20 cellular contexts compared by ENCODE assay signal in the genomic region with DNA sequence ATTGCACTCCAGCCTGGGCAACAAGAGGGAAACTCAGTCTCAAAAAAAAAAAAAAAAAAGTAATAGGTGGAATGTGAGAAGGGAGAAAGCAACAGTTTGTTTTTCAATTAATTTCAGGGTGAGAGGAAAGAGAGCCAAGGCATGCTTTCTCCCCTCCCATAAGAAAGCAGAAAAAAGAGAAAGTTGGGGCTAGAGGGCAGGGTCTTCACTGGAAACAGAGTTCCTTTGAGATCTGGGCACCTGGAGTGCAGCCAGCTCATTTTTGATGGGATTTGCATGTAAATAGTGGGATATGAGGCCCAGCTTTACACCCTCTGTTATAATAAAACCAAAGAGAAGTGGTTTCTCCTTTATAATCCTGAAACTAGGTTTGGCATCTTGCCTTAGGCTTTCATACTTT. TPM values are rescaled to one million over a fixed set of nuclear protein-coding genes. Genes with fewer than 3 reads are reported as not detected.
DNase-seq lines count a peak whose midpoint lies in the region; ATAC-seq and TF ChIP-seq lines count a peak whose summit lies in the region.
"Had no signal": no experiment of that assay in that cellular context is flagged by ENCODE, and none has a peak within 500 bp of the region (broad histone marks: within the 10 kb centered on the region; RNA-seq: fewer than 3 reads in every experiment).

No MANE protein-coding gene starts in this region.

- H3K9me3 ChIP-seq in A673 (ENCODE audit: low read depth, low read length, poor library complexity, severe bottlenecking) (no peaks in the 10 kb centered on the region), HAP-1 (no peaks in the 10 kb centered on the region), neuron (ENCODE audit: low read length) (no peaks in the 10 kb centered on the region), heart right ventricle (no peaks in the 10 kb centered on the region)
- H3K9me3 ChIP-seq: BE2C had no signal

- ATAC-seq in heart right ventricle (no peak), HG03045 (IDR thresholded peaks at IDR 0.05; ENCODE audit: unreplicated experiment) (no peak)
- ATAC-seq: HCT116 had no signal

- H3K27me3 Mint-ChIP-seq in chondrocyte (ENCODE audit: low read depth), result no peaks in the 10 kb centered on the region

- intact Hi-C loops in A673 (cut with micrococcal nuclease; ENCODE audit: unreplicated experiment) (no loop called here), heart right ventricle (cut with DNase I) (no loop called here)

- BruUV-seq in A673 (replicated peaks; lab: Mats Ljungman, UMichigan), result no TSS peak

- no peak overlapping the region for H3K4me3 ChIP-seq in A673 (ENCODE audit: low read depth, low read length, poor library complexity, severe bottlenecking)
- H3K4me3 ChIP-seq in HAP-1, result no peak overlapping the region
- no peak overlapping the region for H3K4me3 ChIP-seq in neuron (ENCODE audit: low read length)
- H3K4me3 ChIP-seq in heart right ventricle, result no peak overlapping the region
- H3K4me3 ChIP-seq: GM23248 had no signal

- DNase-seq in A673 (ENCODE audit: low spot score), result peak; percentile 70
- DNase-seq in HAP-1 (ENCODE audit: low spot score in 2 of 2), result peak; percentile 90 to 92
- peak; percentile 79 for DNase-seq in astrocyte of the hippocampus (ENCODE audit: low read depth, low spot score)
- no peak for DNase-seq in heart right ventricle
- no peak for DNase-seq in chondrocyte (ENCODE audit: low spot score)
- DNase-seq: BE2C, EL, IMR-90, NCI-H1417, NCI-H1694 treated with DMSO at 0.1 percent for 48 hours, NCI-H2081 treated with DMSO at 0.1 percent for 48 hours, NCI-H446 treated with DMSO at 0.1 percent for 48 hours, NCI-H526 treated with DMSO at 0.1 percent for 48 hours, Right ventricle myocardium superior, SW 1271 had no signal

- H3K27ac ChIP-seq in A673 (ENCODE audit: low read depth, low read length, poor library complexity, severe bottlenecking), result peak overlapping the region; percentile 8
- H3K27ac ChIP-seq in heart right ventricle, result no peak overlapping the region
- H3K27ac ChIP-seq: GM23248, KMS-11 had no signal

- H2AFZ ChIP-seq in neuron (ENCODE audit: low read depth, low read length), result peak overlapping the region; percentile 46
- H2AFZ ChIP-seq: GM23248 had no signal

- no peak overlapping the region for H3K27ac Mint-ChIP-seq in chondrocyte (ENCODE audit: unreplicated experiment)

- TF ChIP-seq CTCF in A673 (conservative IDR thresholded peaks at IDR 0.05; ENCODE audit: low read depth, low read length) (no peak), heart right ventricle (IDR thresholded peaks at IDR 0.05) (no peak), chondrocyte (IDR thresholded peaks at IDR 0.05) (no peak)

- in situ Hi-C loops in HAP-1 (cut with MboI; ENCODE audit: low sequenced_read_pairs), result no loop called here

- H3K4me1 ChIP-seq in A673 (ENCODE audit: insufficient read depth, low read length, poor library complexity, severe bottlenecking) (peaks cover 12% of the 10 kb centered on the region), HAP-1 (peaks cover 12% of the 10 kb centered on the region), neuron (ENCODE audit: insufficient read depth, low read length) (peaks cover 11% of the 10 kb centered on the region), heart right ventricle (no peaks in the 10 kb centered on the region)
- H3K4me1 ChIP-seq: BE2C had no signal

- POLR2A ChIA-PET in A673 (lab: Charles Lee; ENCODE audit: low non-redundant PET), result no interaction called here

- peaks cover 8% of the 10 kb centered on the region for H3K4me1 Mint-ChIP-seq in chondrocyte (ENCODE audit: low read depth)

- no peaks in the 10 kb centered on the region for H3K9me3 Mint-ChIP-seq in chondrocyte (ENCODE audit: low read depth)

- CTCF ChIA-PET in A673 (lab: Charles Lee), result interaction anchor here (0.7 kb wide), 1 partner anchor 14 kb away, joined by 6 read pairs; no protein-coding TSS in a partner anchor

- no peaks in the 10 kb centered on the region for H3K36me3 Mint-ChIP-seq in chondrocyte (ENCODE audit: low read depth)

- H3K36me3 ChIP-seq in A673 (ENCODE audit: insufficient read depth, low read length, poor library complexity, severe bottlenecking) (no peaks in the 10 kb centered on the region), HAP-1 (replicated peaks) (no peaks in the 10 kb centered on the region), neuron (ENCODE audit: insufficient read depth, low read length) (no peaks in the 10 kb centered on the region), heart right ventricle (no peaks in the 10 kb centered on the region)
- H3K36me3 ChIP-seq: BE2C had no signal

- H3K4me3 Mint-ChIP-seq in chondrocyte (ENCODE audit: unreplicated experiment), result no peak overlapping the region

- H3K27me3 ChIP-seq in A673 (replicated peaks; ENCODE audit: insufficient read depth, low read depth, low read length, poor library complexity) (no peaks in the 10 kb centered on the region), HAP-1 (ENCODE audit: low read depth) (no peaks in the 10 kb centered on the region), neuron (ENCODE audit: insufficient read depth, low read length) (no peaks in the 10 kb centered on the region), heart right ventricle (no peaks in the 10 kb centered on the region)
- H3K27me3 ChIP-seq: BE2C had no signal

RNA-seq across cellular contexts. Expression of a gene that starts 13.8 kb away (rescaled TPM):
- total RNA-seq in A673 (2021), result 2.1 and 2.4 TPM in 2 replicates
- 1 to 10 TPM in 1 of 10 donors, under 1 TPM in 7, not detected in 2; 0.09 to 1.1 (median 0.20) TPM for total RNA-seq in heart right ventricle
- 1 to 10 TPM in 1 of 2 donors, under 1 TPM in 1; 0.22 to 1.9 TPM for polyA plus RNA-seq in heart right ventricle
- total RNA-seq in chondrocyte, result 0.97 to 1.9 TPM (median 1.1 TPM) in 3 replicates
- total RNA-seq: GM23248 had no signal
- polyA plus RNA-seq: GM23248 had no signal

Comparison
In these comparisons a context has a peak if more than half of its experiments do, and no peak if none do; other contexts are left out.
1. DNase-seq: peak in A673 (single experiment), HAP-1 (2 of 2) and astrocyte of the hippocampus (single experiment); none in heart right ventricle (0 of 2) and chondrocyte (single experiment).